Comparison of ENCODE assay signal across 8 cellular contexts in genomic region chr5:149656576-149657182, GRCh38.
A peak's percentile ranks its signal among the peaks of the same experiment; 100 is the strongest.
DNase-seq lines count a peak whose midpoint lies in the region; ATAC-seq and TF ChIP-seq lines count a peak whose summit lies in the region.

No MANE protein-coding gene starts in this region.

- H3K18ac ChIP-seq in H9 (ENCODE audit: insufficient read length, low read depth, low read length) = no peak overlapping the region

- peak; percentile 84 for DNase-seq in H9
- DNase-seq in PC-9 = peak in 1 of 2 experiments; percentile 48
- DNase-seq in fibroblast of lung (ENCODE audit: low read depth in 2 of 2) = no peak
- DNase-seq in gastrocnemius medialis = peak in 1 of 2 donors; percentile 46
- DNase-seq in NCI-H1048 (lab: John Stamatoyannopoulos, UW) = no peak
- DNase-seq in posterior cingulate gyrus = no peak

- TF ChIP-seq POLR2A in gastrocnemius medialis (IDR thresholded peaks at IDR 0.05) = no peak

- no peak overlapping the region for H3K27ac ChIP-seq in C4-2B
- H3K27ac ChIP-seq in H9 (ENCODE audit: insufficient read length, low read depth, low read length) = no peak overlapping the region
- no peak overlapping the region for H3K27ac ChIP-seq in PC-9
- H3K27ac ChIP-seq in fibroblast of lung (ENCODE audit: insufficient read depth, low read length) = no peak overlapping the region
- no peak overlapping the region for H3K27ac ChIP-seq in gastrocnemius medialis

- no peak overlapping the region for H2AK5ac ChIP-seq in H9 (ENCODE audit: insufficient read length, low read length)

- no peak overlapping the region for H2BK5ac ChIP-seq in H9 (ENCODE audit: insufficient read length, low read length)

- H3K23me2 ChIP-seq in H9 (ENCODE audit: insufficient read length, low read depth, low read length, poor library complexity, severe bottlenecking) = no peaks in the 10 kb centered on the region

- no peaks in the 10 kb centered on the region for H3K9me2 ChIP-seq in PC-9 (ENCODE audit: insufficient read depth)

- H3K4me3 ChIP-seq in PC-9 = no peak overlapping the region
- H3K4me3 ChIP-seq in fibroblast of lung (replicated peaks in 1 of 4; ENCODE audit: control extremely low read depth in 1 of 4, insufficient read depth in 1 of 4, low read depth in 3 of 4, low read length in 4 of 4) = no peak overlapping the region
- no peak overlapping the region for H3K4me3 ChIP-seq in gastrocnemius medialis

- no peak overlapping the region for H3K27ac Mint-ChIP-seq in H9

- peak in 1 of 2 donors; percentile 37 for ATAC-seq in gastrocnemius medialis
- ATAC-seq in HG03442 (IDR thresholded peaks at IDR 0.05; ENCODE audit: unreplicated experiment) = no peak

- no peak overlapping the region for H4K91ac ChIP-seq in H9 (ENCODE audit: insufficient read length, low read depth, low read length)

- H3K36me3 ChIP-seq in PC-9 (ENCODE audit: low read depth) = no peaks in the 10 kb centered on the region
- H3K36me3 ChIP-seq in fibroblast of lung (ENCODE audit: control insufficient read depth, insufficient read depth, low read length) = no peaks in the 10 kb centered on the region
- H3K36me3 ChIP-seq in gastrocnemius medialis = no peaks in the 10 kb centered on the region

- H3K4me3 Mint-ChIP-seq in H9 = no peak overlapping the region

- H3K4me1 ChIP-seq in H9 (ENCODE audit: insufficient read depth, low read length) = no peaks in the 10 kb centered on the region
- no peaks in the 10 kb centered on the region for H3K4me1 ChIP-seq in PC-9 (replicated peaks; ENCODE audit: insufficient read depth)
- no peaks in the 10 kb centered on the region for H3K4me1 ChIP-seq in fibroblast of lung (ENCODE audit: control insufficient read depth, extremely low read depth, insufficient read depth, low read length)
- H3K4me1 ChIP-seq in gastrocnemius medialis = peaks cover 11 to 24% of the 10 kb centered on the region in 2 donors

- H3K9me3 Mint-ChIP-seq in H9 = no peaks in the 10 kb centered on the region; a peak in 1 of 5 replicates

- POLR2A ChIA-PET in PC-9 (lab: Charles Lee; ENCODE audit: unreplicated experiment) = no interaction called here

- H3K14ac ChIP-seq in H9 (ENCODE audit: insufficient read depth, low read length) = no peak overlapping the region

- no peak overlapping the region for H2BK15ac ChIP-seq in H9 (ENCODE audit: low read depth, low read length)

- TF ChIP-seq CTCF in C4-2B (conservative IDR thresholded peaks at IDR 0.05) (peak; percentile 90), H9 (conservative IDR thresholded peaks at IDR 0.05) (peak; percentile 93), PC-9 (conservative IDR thresholded peaks at IDR 0.05) (peak; percentile 88), fibroblast of lung (conservative IDR thresholded peaks at IDR 0.05 in 1 of 2, IDR thresholded peaks at IDR 0.05 in 1 of 2; ENCODE audit: low read depth in 1 of 2, low read length in 2 of 2) (peak; percentile 37 to 60), gastrocnemius medialis (IDR thresholded peaks at IDR 0.05 in 4 of 5, conservative IDR thresholded peaks at IDR 0.05 in 1 of 5) (peak; percentile 55 to 69 (median 59))

- H2BK20ac ChIP-seq in H9 (ENCODE audit: low read depth, low read length, poor library complexity, severe bottlenecking) = no peak overlapping the region

- no peak overlapping the region for H3T11ph ChIP-seq in H9 (ENCODE audit: low read length)

- no peak overlapping the region for H2BK12ac ChIP-seq in H9 (ENCODE audit: insufficient read length, low read depth, low read length)

- H3K9me3 ChIP-seq in H9 (ENCODE audit: control insufficient read depth, low read depth, low read length) (no peaks in the 10 kb centered on the region), PC-9 (ENCODE audit: insufficient read depth, low read depth) (no peaks in the 10 kb centered on the region), fibroblast of lung (ENCODE audit: control insufficient read depth, insufficient read depth, low read depth, low read length) (no peaks in the 10 kb centered on the region), gastrocnemius medialis (no peaks in the 10 kb centered on the region)

- H3K36me3 Mint-ChIP-seq in H9 (ENCODE audit: insufficient read depth in 1 of 3, low read depth in 3 of 3) = no peaks in the 10 kb centered on the region; a peak in 1 of 7 replicates

- no peak overlapping the region for H3K9ac ChIP-seq in H9 (ENCODE audit: extremely low read depth, insufficient read length, low read length)
- H3K9ac ChIP-seq in fibroblast of lung (ENCODE audit: insufficient read depth, low read length) = no peak overlapping the region

- no peaks in the 10 kb centered on the region for H3K27me3 Mint-ChIP-seq in H9 (ENCODE audit: low read depth)

- H3K23ac ChIP-seq in H9 (ENCODE audit: insufficient read length, low read depth, low read length) = no peak overlapping the region

- H4K20me1 ChIP-seq in H9 (ENCODE audit: control insufficient read depth, insufficient read depth, insufficient read length) (no peaks in the 10 kb centered on the region), PC-9 (ENCODE audit: insufficient read depth) (no peaks in the 10 kb centered on the region), fibroblast of lung (ENCODE audit: control insufficient read depth, extremely low read depth, insufficient read depth, low read length) (no peaks in the 10 kb centered on the region)

- in situ Hi-C loops in gastrocnemius medialis (cut with MboI; ENCODE audit: low sequenced_read_pairs in 4 of 4) = no loop called here

- no peaks in the 10 kb centered on the region for H3K79me2 ChIP-seq in H9 (ENCODE audit: insufficient read depth, low read length)
- no peaks in the 10 kb centered on the region for H3K79me2 ChIP-seq in PC-9 (ENCODE audit: low read depth)
- H3K79me2 ChIP-seq in fibroblast of lung (ENCODE audit: control insufficient read depth, insufficient read depth, low read length) = no peaks in the 10 kb centered on the region

- H2BK120ac ChIP-seq in H9 (ENCODE audit: low read depth, low read length, poor library complexity, severe bottlenecking) = no peak overlapping the region

- CTCF ChIA-PET in PC-9 (lab: Charles Lee) = interaction anchor here (0.6 to 0.7 kb wide), 4 partner anchors 11 to 692 kb away, joined by 3 to 4 read pairs (median 3); no protein-coding TSS in a partner anchor

- no peak overlapping the region for H3K4ac ChIP-seq in H9 (ENCODE audit: low read depth, low read length)

- H3K56ac ChIP-seq in H9 (ENCODE audit: insufficient read length, low read depth, low read length) = no peak overlapping the region

- no peak overlapping the region for H2AFZ ChIP-seq in H9 (ENCODE audit: low read length)
- H2AFZ ChIP-seq in PC-9 = no peak overlapping the region
- no peak overlapping the region for H2AFZ ChIP-seq in fibroblast of lung (ENCODE audit: low read length)

- no TSS peak for BruUV-seq in PC-9 (replicated peaks; lab: Mats Ljungman, UMichigan)

- H3K27me3 ChIP-seq in H9 (ENCODE audit: insufficient read depth, low read length) = no peaks in the 10 kb centered on the region
- H3K27me3 ChIP-seq in PC-9 (ENCODE audit: insufficient read depth, low read depth) = no peaks in the 10 kb centered on the region
- no peaks in the 10 kb centered on the region for H3K27me3 ChIP-seq in fibroblast of lung (ENCODE audit: control insufficient read depth, insufficient read depth, low read length)
- H3K27me3 ChIP-seq in gastrocnemius medialis = no peaks in the 10 kb centered on the region

- no peak overlapping the region for H4K5ac ChIP-seq in H9 (ENCODE audit: insufficient read length, low read depth, low read length)

- peaks cover 3% of the 10 kb centered on the region; the same call in 1 of the 2 replicates for H3F3A ChIP-seq in PC-9 (ENCODE audit: insufficient read depth, low read depth)

- no peak overlapping the region for H3K4me2 ChIP-seq in H9 (ENCODE audit: insufficient read depth, insufficient read length, low read length)
- H3K4me2 ChIP-seq in PC-9 = no peak overlapping the region
- H3K4me2 ChIP-seq in fibroblast of lung (ENCODE audit: extremely low read depth, insufficient read depth, low read length) = no peak overlapping the region

- no CpG with 5 or more reads among the region's 6 CpGs for WGBS in H9 (ENCODE audit: extremely low coverage, insufficient read length, low lambda C conversion rate)

- no peaks in the 10 kb centered on the region for H3K79me1 ChIP-seq in H9 (ENCODE audit: insufficient read depth, low read depth, low read length, poor library complexity, severe bottlenecking)

- intact Hi-C loops in PC-9 (cut with micrococcal nuclease; ENCODE audit: unreplicated experiment) (loop anchor here (1.0 to 5.0 kb wide), 2 partner anchors 76 to 172 kb away; partner anchors contain the start of gene PPARGC1B), gastrocnemius medialis (cut with DNase I; ENCODE audit: low total_unique reads) (no loop called here), posterior cingulate gyrus (cut with DNase I) (no loop called here)

- no peak overlapping the region for H4K8ac ChIP-seq in H9 (replicated peaks; ENCODE audit: insufficient read length, low read depth, low read length)

- peaks cover 6 to 10% of the 10 kb centered on the region in 2 experiments; a peak in 3 of 4 replicates for H3K4me1 Mint-ChIP-seq in H9
